Comparison of ENCODE assay signal across 24 cellular contexts in the genomic region with DNA sequence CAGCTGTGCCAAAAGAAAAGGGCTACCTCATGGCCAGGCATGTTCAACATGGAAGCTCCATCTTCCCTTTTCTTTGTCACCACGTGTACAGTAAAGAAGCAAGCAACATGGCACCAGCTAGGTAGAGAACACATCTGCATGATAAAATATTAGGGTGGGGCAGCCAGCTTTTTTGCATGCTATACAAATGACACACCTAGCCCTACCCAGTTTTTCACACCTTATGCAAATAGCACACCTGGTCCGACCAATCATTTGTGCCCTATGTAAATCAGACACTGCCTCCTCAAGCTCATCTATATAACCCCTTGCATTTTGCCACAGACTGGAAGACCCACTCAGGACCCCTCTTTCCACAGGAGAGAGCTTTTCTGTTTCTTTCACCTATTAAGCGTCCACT.
"Had no signal": no experiment of that assay in that cellular context is flagged by ENCODE, and none has a peak within 500 bp of the region (broad histone marks: within the 10 kb centered on the region; RNA-seq: fewer than 3 reads in every experiment).

No MANE protein-coding gene starts in this region.

- H3K4me3 ChIP-seq: coronary artery, dorsolateral prefrontal cortex, esophagus muscularis mucosa, left ventricle myocardium inferior, lung, mucosa of descending colon, spleen, suprapubic skin, tibial nerve had no signal

- H3K9me3 ChIP-seq: esophagus muscularis mucosa, left ventricle myocardium inferior, mucosa of descending colon, spleen, suprapubic skin, tibial nerve had no signal

- H3K27me3 ChIP-seq: dorsolateral prefrontal cortex, esophagus muscularis mucosa, suprapubic skin, tibial nerve had no signal

- FAIRE-seq: islet of Langerhans had no signal

- DNase-seq: activated CD4-positive, alpha-beta T cell treated with anti-CD3 and anti-CD28 coated beads for 36 hours; activated CD4-positive, CD25-positive, alpha-beta regulatory T cell; activated CD8-positive, alpha-beta memory T cell treated with anti-CD3 and anti-CD28 coated beads, Interleukin-2, amount 10 ng/mL, durations not matched to agents 7 days and 5 days; activated CD8-positive, alpha-beta T cell treated with anti-CD3 and anti-CD28 coated beads, Interleukin-2, amount 10 ng/mL, durations not matched to agents 7 days and 5 days; activated naive CD8-positive, alpha-beta T cell treated with anti-CD3 and anti-CD28 coated beads, Interleukin-2, amount 50 U/mL, for 24 hours; activated T-cell treated with anti-CD3 and anti-CD28 coated beads, Interleukin-2, amount 50 U/mL, for 48 hours; amygdala; cerebellar nuclear complex; dorsolateral prefrontal cortex; effector memory CD8-positive, alpha-beta T cell; foreskin melanocyte; left ventricle myocardium inferior; mucosa of descending colon; posterior cingulate gyrus; right cardiac atrium; spleen; stimulated activated naive CD4-positive, alpha-beta T cell; T-helper 1 cell had no signal

- H3K27ac ChIP-seq: coronary artery, dorsolateral prefrontal cortex, esophagus muscularis mucosa, left ventricle myocardium inferior, spleen, suprapubic skin, tibial nerve had no signal

- H3K36me3 ChIP-seq: esophagus muscularis mucosa, left ventricle myocardium inferior, spleen, suprapubic skin, tibial nerve had no signal

- H3K4me1 ChIP-seq: esophagus muscularis mucosa, left ventricle myocardium inferior, spleen, tibial nerve had no signal
